15 cellular contexts compared by ENCODE assay signal in genomic region chr2:21263622-21264021, GRCh38.
"Had no signal": no experiment of that assay in that cellular context is flagged by ENCODE, and none has a peak within 500 bp of the region (broad histone marks: within the 10 kb centered on the region; RNA-seq: fewer than 3 reads in every experiment).

No MANE protein-coding gene starts in this region.

- H3K27me3 ChIP-seq: adrenal gland, stomach, tibial nerve had no signal

- H3K4me3 Mint-ChIP-seq: brain, natural killer cell, T-helper 17 cell, WTC11 had no signal

- H3K27ac ChIP-seq: adrenal gland, skin epidermis, stomach, tibial nerve had no signal

- H3K4me1 Mint-ChIP-seq: natural killer cell, T-helper 17 cell had no signal

- H3K36me3 ChIP-seq: adrenal gland, stomach, tibial nerve had no signal

- H3K27ac Mint-ChIP-seq: natural killer cell, T-helper 17 cell, WTC11 had no signal

- H3K9me3 Mint-ChIP-seq: WTC11 had no signal

- H3K4me1 ChIP-seq: stomach had no signal

- ATAC-seq: esophagus mucosa, natural killer cell, T-helper 17 cell, WTC11 had no signal

- H3K27me3 Mint-ChIP-seq: T-helper 17 cell had no signal

- H3K36me3 Mint-ChIP-seq: brain, natural killer cell, WTC11 had no signal

- H3K4me3 ChIP-seq: adrenal gland, skin epidermis, stomach, tibial nerve had no signal

- DNase-seq: activated CD4-positive, alpha-beta T cell treated with anti-CD3 and anti-CD28 coated beads for 48 hours; activated CD8-positive, alpha-beta memory T cell treated with anti-CD3 and anti-CD28 coated beads for 24 hours; activated naive CD4-positive, alpha-beta T cell treated with anti-CD3 and anti-CD28 coated beads, Interleukin-2, amount 50 U/mL, for 16 hours; adrenal gland; cerebellar nuclear complex; kidney; natural killer cell; SHP77 treated with DMSO at 0.1 percent for 48 hours; stomach; T-helper 17 cell had no signal

- H3K9me3 ChIP-seq: adrenal gland, stomach, tibial nerve had no signal
